Comparison of ENCODE assay signal across 12 cellular contexts in the genomic region with DNA sequence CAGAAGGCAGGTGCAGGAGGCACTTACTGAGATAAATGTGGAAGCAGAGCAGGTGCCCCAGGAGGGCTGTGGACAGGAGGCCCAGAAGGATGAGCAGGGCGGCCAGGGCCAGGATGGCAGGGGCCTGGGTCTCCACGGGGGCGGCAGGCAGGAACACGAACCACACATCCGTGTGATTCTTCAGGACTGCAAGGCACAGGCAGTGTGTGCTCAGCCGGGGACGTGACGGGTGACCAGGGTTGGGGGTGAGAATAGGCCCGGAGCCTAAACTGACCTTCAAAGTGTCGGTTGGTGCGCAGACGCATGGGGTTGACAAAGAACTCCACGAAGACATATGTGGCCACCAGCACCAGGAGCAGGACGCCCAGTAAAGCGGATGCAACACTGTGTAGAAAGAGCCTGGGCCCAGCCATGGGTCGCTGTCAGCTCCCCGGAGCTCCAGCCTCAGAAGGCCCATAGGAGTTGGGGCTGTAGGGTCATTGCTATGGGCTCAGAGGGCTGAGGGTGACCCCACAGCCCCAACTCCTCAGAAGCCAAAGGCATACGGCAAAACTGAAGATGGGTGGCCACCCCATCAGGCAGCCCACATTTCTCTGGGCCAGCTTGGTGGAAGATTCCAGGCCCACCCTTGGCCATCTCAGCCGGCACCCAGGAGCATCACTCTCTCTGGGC. TPM values are rescaled to one million over a fixed set of nuclear protein-coding genes. Genes with fewer than 3 reads are reported as not detected.
"Had no signal": no experiment of that assay in that cellular context is flagged by ENCODE, and none has a peak within 500 bp of the region (broad histone marks: within the 10 kb centered on the region; RNA-seq: fewer than 3 reads in every experiment).

No MANE protein-coding gene starts in this region.

- H3K36me3 ChIP-seq: gastroesophageal sphincter, prostate gland, right lobe of liver, thyroid gland had no signal

- H3K27ac ChIP-seq: body of pancreas, prostate gland, right lobe of liver, thyroid gland had no signal

- H3K4me3 ChIP-seq: body of pancreas, prostate gland, right lobe of liver, smooth muscle cell, thyroid gland had no signal

- ATAC-seq: body of pancreas, SK-N-SH treated with all-trans-retinoic acid at 6 μM for 48 hours had no signal

- H3K9me3 ChIP-seq: body of pancreas, gastroesophageal sphincter, prostate gland, right lobe of liver, thyroid gland had no signal

- H3K27me3 ChIP-seq: gastroesophageal sphincter, right lobe of liver, thyroid gland had no signal

RNA-seq across cellular contexts. Expression of gene TPPP3, which starts 5.4 kb away (rescaled TPM):
- total RNA-seq: activated CD4-positive, alpha-beta memory T cell treated with anti-CD3 and anti-CD28 coated beads, Interleukin-2, amount 10 ng/mL, durations not matched to agents 7 days and 5 days; activated CD8-positive, alpha-beta memory T cell treated with anti-CD3 and anti-CD28 coated beads, Interleukin-2, amount 10 ng/mL, durations not matched to agents 7 days and 5 days; activated naive CD8-positive, alpha-beta T cell treated with anti-CD3 and anti-CD28 coated beads, Interleukin-2, amount 10 ng/mL, durations not matched to agents 7 days and 5 days; activated T-helper 2 cell treated with anti-CD3 and anti-CD28 coated beads, Interferon-gamma antibody, Interleukin-2, Interleukin-4, amounts not matched to agents 10 μg/mL and 5 μg/mL and 100 μg/mL, durations not matched to agents 14 hours and 24 hours and 36 hours; mammary epithelial cell had no signal

RNA-seq across cellular contexts. Expression of gene HSD11B2, which starts 32.2 kb away (rescaled TPM):
- total RNA-seq: activated CD4-positive, alpha-beta memory T cell treated with anti-CD3 and anti-CD28 coated beads, Interleukin-2, amount 10 ng/mL, durations not matched to agents 7 days and 5 days; activated naive CD8-positive, alpha-beta T cell treated with anti-CD3 and anti-CD28 coated beads, Interleukin-2, amount 10 ng/mL, durations not matched to agents 7 days and 5 days; smooth muscle cell had no signal
- polyA plus RNA-seq: smooth muscle cell had no signal
